ENCODE assay signal across 15 cellular contexts in the genomic region with DNA sequence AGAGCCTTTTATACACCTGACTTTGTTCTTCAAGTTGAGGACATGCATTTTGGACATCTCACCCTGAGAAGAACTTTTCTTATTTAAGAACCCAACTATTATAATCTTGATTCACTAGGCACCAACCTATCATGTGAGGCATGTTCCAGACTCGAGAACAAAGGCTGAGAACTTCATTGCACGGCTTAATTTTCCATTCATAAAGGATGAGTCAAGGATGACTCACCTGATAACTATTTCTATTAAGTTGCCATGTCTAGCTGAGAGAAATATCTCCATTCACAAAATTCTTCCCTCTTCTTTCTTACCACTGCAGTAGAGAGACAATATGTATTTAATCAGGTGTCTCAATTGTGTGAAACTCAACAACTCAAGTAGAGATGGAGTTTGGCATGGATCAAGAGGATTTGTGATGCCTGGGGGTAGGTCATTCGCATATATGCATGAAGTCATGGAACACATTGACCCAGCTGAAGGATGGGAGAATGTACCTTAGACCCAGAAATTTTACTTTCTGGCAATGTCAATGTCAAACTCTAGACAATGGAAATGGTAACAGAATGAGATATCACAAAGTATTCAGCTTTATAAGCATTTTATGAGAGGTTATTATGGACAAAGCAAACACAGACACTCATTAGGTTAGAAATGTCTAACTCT.
DNase-seq lines count a peak whose midpoint lies in the region; ATAC-seq and TF ChIP-seq lines count a peak whose summit lies in the region.
"Had no signal": no experiment of that assay in that cellular context is flagged by ENCODE, and none has a peak within 500 bp of the region (broad histone marks: within the 10 kb centered on the region; RNA-seq: fewer than 3 reads in every experiment).

No MANE protein-coding gene starts in this region.

- TF ChIP-seq CTCF in Panc1 (IDR thresholded peaks at IDR 0.05) (no peak), osteoblast (IDR thresholded peaks at IDR 0.05; ENCODE audit: extremely low read depth, low read depth, low read length) (no peak), nephron progenitor cell (IDR thresholded peaks at IDR 0.05) (no peak)

- no peaks in the 10 kb centered on the region for H4K20me1 ChIP-seq in osteoblast (ENCODE audit: insufficient read depth, low read length)

- DNase-seq in EL: peak; percentile 97
- DNase-seq in Panc1 (ENCODE audit: low read depth, low spot score): peak; percentile 85
- DNase-seq in epidermal melanocyte (ENCODE audit: insufficient read length, low spot score): peak; percentile 40
- DNase-seq in osteoblast (ENCODE audit: insufficient read length, low spot score, missing footprints): peak; percentile 67
- no peak for DNase-seq in nephron progenitor cell
- DNase-seq in activated CD4-positive, alpha-beta memory T cell treated with anti-CD3 and anti-CD28 coated beads, Interleukin-2, amount 10 ng/mL, durations not matched to agents 7 days and 5 days: no peak
- DNase-seq in globus pallidus (ENCODE audit: low spot score): no peak
- DNase-seq in central memory CD4-positive, alpha-beta T cell: no peak
- DNase-seq: activated CD4-positive, alpha-beta T cell treated with anti-CD3 and anti-CD28 coated beads, Interleukin-2, amount 50 U/mL, for 1 hour; DMS79 treated with DMSO at 0.1 percent for 48 hours; NCI-H187 treated with DMSO at 0.1 percent for 48 hours; spleen had no signal

- intact Hi-C loops in Panc1 (cut with micrococcal nuclease; ENCODE audit: unreplicated experiment): no loop called here

- H3K4me1 Mint-ChIP-seq in nephron progenitor cell: peaks cover under 1% of the 10 kb centered on the region
- H3K4me1 Mint-ChIP-seq in activated CD4-positive, alpha-beta memory T cell treated with anti-CD3 and anti-CD28 coated beads, Interleukin-2, amount 10 ng/mL, durations not matched to agents 7 days and 5 days: no peaks in the 10 kb centered on the region

- no peaks in the 10 kb centered on the region for H3K9me3 ChIP-seq in Panc1 (ENCODE audit: control insufficient read depth, insufficient read depth, low read depth, low read length)
- H3K9me3 ChIP-seq in osteoblast (ENCODE audit: low read depth, low read length): no peaks in the 10 kb centered on the region

- in situ Hi-C loops in Panc1 (cut with HindIII; ENCODE audit: low pct_unique_long_range_greater_than_20kb, low sequenced_read_pairs): no loop called here

- POLR2A ChIA-PET in Panc1 (lab: Charles Lee): no interaction called here
- POLR2A ChIA-PET in activated CD4-positive, alpha-beta memory T cell treated with anti-CD3 and anti-CD28 coated beads, Interleukin-2, amount 10 ng/mL, durations not matched to agents 7 days and 5 days (lab: Charles Lee): no interaction called here

- H3K27me3 Mint-ChIP-seq in nephron progenitor cell (ENCODE audit: low read depth, poor library complexity): peaks cover 5% of the 10 kb centered on the region
- H3K27me3 Mint-ChIP-seq in activated CD4-positive, alpha-beta memory T cell treated with anti-CD3 and anti-CD28 coated beads, Interleukin-2, amount 10 ng/mL, durations not matched to agents 7 days and 5 days: peaks cover 32% of the 10 kb centered on the region

- peak overlapping the region; percentile 49 for H3K4me2 ChIP-seq in osteoblast (ENCODE audit: insufficient read depth, low read length)
- H3K4me2 ChIP-seq: GM23338 had no signal

- no peak overlapping the region for H3K4me3 ChIP-seq in Panc1 (ENCODE audit: low read depth in 2 of 2, low read length in 2 of 2)
- no peak overlapping the region for H3K4me3 ChIP-seq in osteoblast (ENCODE audit: insufficient read depth, low read length)
- H3K4me3 ChIP-seq: GM23338, spleen had no signal

- ATAC-seq in Panc1: peak; percentile 79
- ATAC-seq: activated naive CD4-positive, alpha-beta T cell treated with anti-CD3 and anti-CD28 coated beads, Interleukin-2, amount 50 U/mL, for 72 hours; GM23338 had no signal

- BruUV-seq in Panc1 (replicated peaks; lab: Mats Ljungman, UMichigan): no TSS peak

- H3K9me3 Mint-ChIP-seq in nephron progenitor cell: peaks cover 12% of the 10 kb centered on the region
- no peaks in the 10 kb centered on the region for H3K9me3 Mint-ChIP-seq in activated CD4-positive, alpha-beta memory T cell treated with anti-CD3 and anti-CD28 coated beads, Interleukin-2, amount 10 ng/mL, durations not matched to agents 7 days and 5 days
- H3K9me3 Mint-ChIP-seq: activated naive CD4-positive, alpha-beta T cell treated with anti-CD3 and anti-CD28 coated beads, Interleukin-2, amount 50 U/mL, for 72 hours had no signal

- H3K27ac ChIP-seq in Panc1 (ENCODE audit: low read length) (no peak overlapping the region), osteoblast (ENCODE audit: low read depth, low read length) (peak overlapping the region; percentile 66)
- H3K27ac ChIP-seq: spleen had no signal

- H3K27ac Mint-ChIP-seq in nephron progenitor cell: no peak overlapping the region
- no peak overlapping the region for H3K27ac Mint-ChIP-seq in activated CD4-positive, alpha-beta memory T cell treated with anti-CD3 and anti-CD28 coated beads, Interleukin-2, amount 10 ng/mL, durations not matched to agents 7 days and 5 days
- H3K27ac Mint-ChIP-seq: activated naive CD4-positive, alpha-beta T cell treated with anti-CD3 and anti-CD28 coated beads, Interleukin-2, amount 50 U/mL, for 72 hours; GM23338; mesothelial cell of epicardium had no signal

- CTCF ChIA-PET in Panc1 (lab: Charles Lee): no interaction called here
- CTCF ChIA-PET in activated CD4-positive, alpha-beta memory T cell treated with anti-CD3 and anti-CD28 coated beads, Interleukin-2, amount 10 ng/mL, durations not matched to agents 7 days and 5 days (lab: Charles Lee): no interaction called here

- H3K36me3 Mint-ChIP-seq in nephron progenitor cell (ENCODE audit: low read depth): no peaks in the 10 kb centered on the region
- H3K36me3 Mint-ChIP-seq in activated CD4-positive, alpha-beta memory T cell treated with anti-CD3 and anti-CD28 coated beads, Interleukin-2, amount 10 ng/mL, durations not matched to agents 7 days and 5 days (ENCODE audit: low read depth): no peaks in the 10 kb centered on the region
- H3K36me3 Mint-ChIP-seq: mesothelial cell of epicardium had no signal

- H3K36me3 ChIP-seq in Panc1 (ENCODE audit: control insufficient read depth, insufficient read depth, low read length) (no peaks in the 10 kb centered on the region), osteoblast (ENCODE audit: insufficient read depth, low read length) (no peaks in the 10 kb centered on the region)
- H3K36me3 ChIP-seq: spleen had no signal

- H3K4me1 ChIP-seq in Panc1 (ENCODE audit: control insufficient read depth, insufficient read depth, low read length) (peaks cover 7% of the 10 kb centered on the region; the same call in 1 of the 2 replicates), osteoblast (ENCODE audit: insufficient read depth, low read length) (peaks cover 32% of the 10 kb centered on the region)
- H3K4me1 ChIP-seq: spleen had no signal

- no peaks in the 10 kb centered on the region for H3K79me2 ChIP-seq in osteoblast (ENCODE audit: insufficient read depth, low read length)

- H2AFZ ChIP-seq in osteoblast (ENCODE audit: low read length): no peak overlapping the region
- H2AFZ ChIP-seq: GM23338 had no signal

- no peaks in the 10 kb centered on the region for H3K27me3 ChIP-seq in Panc1 (ENCODE audit: control insufficient read depth, insufficient read depth, low read length)
- no peaks in the 10 kb centered on the region for H3K27me3 ChIP-seq in osteoblast (ENCODE audit: insufficient read depth, low read length)

- no peak overlapping the region for H3K4me3 Mint-ChIP-seq in nephron progenitor cell
- H3K4me3 Mint-ChIP-seq in activated CD4-positive, alpha-beta memory T cell treated with anti-CD3 and anti-CD28 coated beads, Interleukin-2, amount 10 ng/mL, durations not matched to agents 7 days and 5 days: no peak overlapping the region
- H3K4me3 Mint-ChIP-seq: GM23338, mesothelial cell of epicardium had no signal

Comparison
In these comparisons a context has a peak if more than half of its experiments do, and no peak if none do; other contexts are left out.
1. DNase-seq: peak in EL (single experiment), Panc1 (single experiment), epidermal melanocyte (single experiment) and osteoblast (single experiment); none in nephron progenitor cell (single experiment), activated CD4-positive, alpha-beta memory T cell treated with anti-CD3 and anti-CD28 coated beads, Interleukin-2, amount 10 ng/mL, durations not matched to agents 7 days and 5 days (single experiment), globus pallidus (single experiment) and central memory CD4-positive, alpha-beta T cell (single experiment).